In the genomic region with DNA sequence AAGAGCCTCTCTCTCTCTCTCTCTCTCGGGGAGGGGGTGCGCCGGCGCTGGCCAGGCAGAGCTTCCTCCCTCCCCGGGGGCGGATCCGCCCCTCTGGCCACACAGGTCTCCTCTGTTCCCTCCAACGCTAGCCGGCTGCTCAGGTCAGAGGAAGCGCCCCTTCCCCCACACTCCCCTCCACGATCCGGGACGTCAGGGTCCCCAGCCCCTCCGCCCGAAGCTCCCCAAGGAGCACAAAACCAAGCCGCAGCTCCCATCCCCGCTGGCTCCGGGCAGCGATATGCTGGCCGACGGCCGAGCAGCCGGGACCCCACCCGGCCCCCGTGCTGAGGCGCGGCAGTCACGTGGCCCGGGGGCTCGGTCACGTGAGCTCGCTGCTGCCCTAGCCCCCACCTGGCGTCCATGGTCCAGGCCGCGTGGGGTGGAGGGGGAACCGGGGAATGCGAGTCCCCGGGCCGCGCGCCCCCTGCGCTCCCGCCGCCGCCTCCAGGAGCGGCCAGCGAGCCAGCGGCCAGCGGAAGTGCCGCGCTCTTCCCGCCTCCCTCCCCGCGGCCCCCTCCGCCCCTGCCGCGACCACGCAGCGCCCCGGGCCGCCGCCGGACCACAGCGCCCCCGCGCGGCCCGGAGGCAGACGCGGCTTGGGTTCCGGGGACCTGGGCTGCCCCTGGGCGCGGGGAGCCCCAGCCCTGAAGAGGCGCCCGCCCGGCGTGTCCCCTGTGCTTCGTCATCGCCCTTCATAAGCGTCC, we compare ENCODE assay signal across 8 cellular contexts. TPM values are rescaled to one million over a fixed set of nuclear protein-coding genes. Genes with fewer than 3 reads are reported as not detected.
DNase-seq lines count a peak whose midpoint lies in the region; ATAC-seq, FAIRE-seq and TF ChIP-seq lines count a peak whose summit lies in the region.

TSS of gene SLC35B2 (minus strand) at position 522 of the 746 bp plus-strand sequence. CDS start at position 404, 118 bp downstream.

- peak within 1 kb of the TSS; percentile 81 for H3K4me3 ChIP-seq in BJ (ENCODE audit: low read depth, low read length)
- peak within 1 kb of the TSS; percentile 67 to 89 (median 74) for H3K4me3 ChIP-seq in endothelial cell of umbilical vein (replicated peaks in 1 of 3; ENCODE audit: insufficient read depth in 1 of 3, low read depth in 1 of 3, low read length in 3 of 3)
- peak within 1 kb of the TSS; percentile 82 for H3K4me3 ChIP-seq in mesodermal cell (ENCODE audit: extremely low read depth, insufficient read depth, low read length, poor library complexity, severe bottlenecking)

- dilution Hi-C loops in endothelial cell of umbilical vein (cut with MboI; ENCODE audit: extremely low pct_ligation_motif_present, low sequenced_read_pairs) = no loop called here

- in situ Hi-C loops in GM18951 (cut with MboI; ENCODE audit: low sequenced_read_pairs, unreplicated experiment) = no loop called here

- H3K9ac ChIP-seq in endothelial cell of umbilical vein (replicated peaks; ENCODE audit: extremely low read depth, insufficient read depth, low read length) = peak within 1 kb of the TSS; percentile 69

- DNase-seq in BJ (ENCODE audit: low read depth) (no peak), NCI-H748 treated with DMSO at 0.1 percent for 48 hours (lab: John Stamatoyannopoulos, UW) (peak; percentile 84), endothelial cell of umbilical vein (ENCODE audit: low read depth, low spot score) (peak; percentile 76)
- DNase-seq in stimulated activated naive B cell treated with anti-CD40 and anti-IgM and Interleukin-4, amounts not matched to agents 10 μg/mL and 1 μg/mL and 100 μg/mL, for 72 hours = peak; percentile 86

- H2AFZ ChIP-seq in endothelial cell of umbilical vein (ENCODE audit: low read depth, low read length) = peak within 1 kb of the TSS; percentile 56

- H4K20me1 ChIP-seq in endothelial cell of umbilical vein (replicated peaks; ENCODE audit: control insufficient read depth, extremely low read depth, insufficient read depth, low read length) = no peaks in the 10 kb centered on the region

- H3K4me1 ChIP-seq in endothelial cell of umbilical vein (ENCODE audit: control insufficient read depth, extremely low read depth, insufficient read depth, low read length) = peaks cover 14% of the 10 kb centered on the region
- H3K4me1 ChIP-seq in mesodermal cell (ENCODE audit: control insufficient read depth, insufficient read depth, low read length, poor library complexity, severe bottlenecking) = peaks cover 10% of the 10 kb centered on the region

- H3K27me3 Mint-ChIP-seq in stimulated activated naive B cell treated with anti-CD40 and anti-IgM and Interleukin-4, amounts not matched to agents 10 μg/mL and 1 μg/mL and 100 μg/mL, for 72 hours = no peaks in the 10 kb centered on the region

- FAIRE-seq in endothelial cell of umbilical vein (lab: Jason Lieb, UNC) = peak; percentile 73

- H3K27me3 ChIP-seq in BJ (ENCODE audit: control insufficient read depth, insufficient read depth, low read length) (no peaks in the 10 kb centered on the region), endothelial cell of umbilical vein (ENCODE audit: control insufficient read depth in 2 of 2, insufficient read depth in 2 of 2, low read length in 2 of 2) (no peaks in the 10 kb centered on the region)

- H3K27ac ChIP-seq in endothelial cell of umbilical vein (ENCODE audit: insufficient read depth, low read depth, low read length) (peak within 1 kb of the TSS; percentile 49), mesodermal cell (ENCODE audit: low read depth, low read length, severe bottlenecking) (peak within 1 kb of the TSS; percentile 93)

- peak within 1 kb of the TSS; percentile 87 to 96 for H3K4me3 Mint-ChIP-seq in stimulated activated naive B cell treated with anti-CD40 and anti-IgM and Interleukin-4, amounts not matched to agents 10 μg/mL and 1 μg/mL and 100 μg/mL, for 72 hours

- peak; percentile 71 for TF ChIP-seq POLR2A in GM18951 (IDR thresholded peaks at IDR 0.05; ENCODE audit: extremely low read depth, insufficient read depth, insufficient read length)
- TF ChIP-seq POLR2A in endothelial cell of umbilical vein (IDR thresholded peaks at IDR 0.05; ENCODE audit: low read depth, low read length) = peak; percentile 79

- H3K9me1 ChIP-seq in endothelial cell of umbilical vein (replicated peaks; ENCODE audit: control insufficient read depth, extremely low read depth, insufficient read depth, low read length) = no peaks in the 10 kb centered on the region

- no peaks in the 10 kb centered on the region for H3K9me3 ChIP-seq in endothelial cell of umbilical vein (replicated peaks; ENCODE audit: control insufficient read depth, insufficient read depth, low read length)
- no peaks in the 10 kb centered on the region for H3K9me3 ChIP-seq in mesodermal cell (ENCODE audit: control insufficient read depth, low read length)

- WGBS in mesodermal cell (ENCODE audit: insufficient coverage in 2 of 2), 2 experiments = 0% methylated on average over 33 to 53 of the region's 80 CpGs

- H3K79me2 ChIP-seq in endothelial cell of umbilical vein (ENCODE audit: control insufficient read depth, insufficient read depth, low read length) = peaks cover 30% of the 10 kb centered on the region

- H3K4me1 Mint-ChIP-seq in stimulated activated naive B cell treated with anti-CD40 and anti-IgM and Interleukin-4, amounts not matched to agents 10 μg/mL and 1 μg/mL and 100 μg/mL, for 72 hours = peaks cover 75 to 94% of the 10 kb centered on the region in 2 donors

- intact Hi-C loops in endothelial cell of umbilical vein (cut with micrococcal nuclease) = loop anchor here (1.0 to 2.0 kb wide), 2 partner anchors 36 to 85 kb away; no protein-coding TSS in a partner anchor

- H3K27ac Mint-ChIP-seq in stimulated activated naive B cell treated with anti-CD40 and anti-IgM and Interleukin-4, amounts not matched to agents 10 μg/mL and 1 μg/mL and 100 μg/mL, for 72 hours = peak within 1 kb of the TSS; percentile 98

- ATAC-seq in HG03159 (IDR thresholded peaks at IDR 0.05; ENCODE audit: unreplicated experiment) = peak; percentile 48
- ATAC-seq in stimulated activated naive B cell treated with anti-CD40 and anti-IgM and Interleukin-4, amounts not matched to agents 10 μg/mL and 1 μg/mL and 100 μg/mL, for 72 hours (replicated peaks) = peak; percentile 47 to 54

- peak within 1 kb of the TSS; percentile 63 for H3K4me2 ChIP-seq in endothelial cell of umbilical vein (ENCODE audit: insufficient read depth, low read length)

- peaks cover 25% of the 10 kb centered on the region for H3K36me3 ChIP-seq in BJ (ENCODE audit: control insufficient read depth, insufficient read depth, low read length)
- peaks cover 19 to 45% of the 10 kb centered on the region in 2 experiments for H3K36me3 ChIP-seq in endothelial cell of umbilical vein (ENCODE audit: control insufficient read depth in 2 of 2, extremely low read depth in 1 of 2, insufficient read depth in 2 of 2, low read length in 2 of 2)
- peaks cover 59% of the 10 kb centered on the region for H3K36me3 ChIP-seq in mesodermal cell (ENCODE audit: control insufficient read depth, insufficient read depth, low read length)

- no TSS peak for BruUV-seq in endothelial cell of umbilical vein (replicated peaks; lab: Mats Ljungman, UMichigan)

- CTCF ChIA-PET in BJ (lab: Yijun Ruan, JAX) = interaction anchor here (0.6 to 4.1 kb wide), 19 partner anchors 10 to 161 kb away, joined by 3 to 27 read pairs (median 4); partner anchors contain the start of genes AARS2 and HSP90AB1
- CTCF ChIA-PET in activated CD8-positive, alpha-beta memory T cell treated with anti-CD3 and anti-CD28 coated beads for 36 hours (lab: Charles Lee) = interaction anchor here (0.7 to 2.3 kb wide), 12 partner anchors 10 to 106 kb away, joined by 3 to 22 read pairs (median 6); partner anchors contain the start of genes AARS2, HSP90AB1 and SLC29A1
- CTCF ChIA-PET in endothelial cell of umbilical vein (lab: Charles Lee) = interaction anchor here (0.8 to 3.3 kb wide), 21 partner anchors 10 to 160 kb away, joined by 3 to 38 read pairs (median 4); partner anchors contain the start of gene HSP90AB1

- POLR2A ChIA-PET in BJ (lab: Charles Lee) = interaction anchor here (0.8 to 2.3 kb wide), 2 partner anchors 10 to 11 kb away, joined by 3 to 18 read pairs; partner anchors contain the start of gene HSP90AB1
- POLR2A ChIA-PET in activated CD8-positive, alpha-beta memory T cell treated with anti-CD3 and anti-CD28 coated beads for 36 hours (lab: Charles Lee) = interaction anchor here (1.1 to 3.7 kb wide), 2 partner anchors 10 to 14 kb away, joined by 4 to 92 read pairs; partner anchors contain the start of gene HSP90AB1
- POLR2A ChIA-PET in endothelial cell of umbilical vein (lab: Charles Lee) = interaction anchor here (0.6 to 2.9 kb wide), 5 partner anchors 10 to 161 kb away, joined by 3 to 49 read pairs (median 4); partner anchors contain the start of genes HSP90AB1 and TMEM63B

- TF ChIP-seq CTCF in BJ (IDR thresholded peaks at IDR 0.05; ENCODE audit: insufficient read depth, low read depth, low read length) = peak; percentile 41
- peak; percentile 65 to 66 for TF ChIP-seq CTCF in endothelial cell of umbilical vein (IDR thresholded peaks at IDR 0.05; ENCODE audit: extremely low read depth in 1 of 2, insufficient read depth in 1 of 2, low read depth in 1 of 2, low read length in 2 of 2)

- H3K36me3 Mint-ChIP-seq in stimulated activated naive B cell treated with anti-CD40 and anti-IgM and Interleukin-4, amounts not matched to agents 10 μg/mL and 1 μg/mL and 100 μg/mL, for 72 hours = peaks cover 78 to 90% of the 10 kb centered on the region in 2 donors

- H3K9me3 Mint-ChIP-seq in stimulated activated naive B cell treated with anti-CD40 and anti-IgM and Interleukin-4, amounts not matched to agents 10 μg/mL and 1 μg/mL and 100 μg/mL, for 72 hours = no peaks in the 10 kb centered on the region

TF ChIP-seq in endothelial cell of umbilical vein, 7 proteins besides CTCF, POLR2A, EP300 and RAD21 (continues in another document):
- TF ChIP-seq MYC (IDR thresholded peaks at IDR 0.05; ENCODE audit: low read depth, low read length) (no peak), POLR2AphosphoS5 (IDR thresholded peaks at IDR 0.05; ENCODE audit: insufficient read depth, low read depth, low read length) (peak; percentile 88), EZH2 (IDR thresholded peaks at IDR 0.05; ENCODE audit: borderline replicate concordance, low read depth, low read length, severe bottlenecking) (no peak)

RNA-seq across cellular contexts. Expression of gene SLC35B2, which starts in this region (rescaled TPM):
- polyA plus RNA-seq in BJ (2011; rRNA removed) (104 and 145 TPM in 2 replicates), endothelial cell of umbilical vein (112 and 148 TPM in 2 replicates)
- 36.7 and 58.8 TPM in 2 replicates for polyA minus RNA-seq in BJ (2011; rRNA and poly(A)+ RNA removed)
- 10 to 100 TPM; 32.5 to 32.6 TPM for total RNA-seq in activated CD8-positive, alpha-beta memory T cell treated with anti-CD3 and anti-CD28 coated beads for 36 hours
- total RNA-seq in endothelial cell of umbilical vein = 53.4 and 53.9 TPM in 2 replicates
- 76.0 and 79.0 TPM in 2 replicates for polyA plus RNA-seq in endothelial cell of umbilical vein (2011; cell fraction: cytosol; rRNA removed)
- 74.2 and 86.3 TPM in 2 replicates for polyA plus RNA-seq in endothelial cell of umbilical vein (2011; cell fraction: nucleus; rRNA removed)
- 52.5 and 55.0 TPM in 2 replicates for polyA plus RNA-seq in endothelial cell of umbilical vein (2012)
- polyA minus RNA-seq in endothelial cell of umbilical vein = 78.2 and 84.1 TPM in 2 replicates
- 35.8 TPM for polyA minus RNA-seq in endothelial cell of umbilical vein (2011; cell fraction: cytosol; rRNA and poly(A)+ RNA removed)
- polyA minus RNA-seq in endothelial cell of umbilical vein (2011; cell fraction: nucleus; rRNA and poly(A)+ RNA removed) = 14.9 and 16.5 TPM in 2 replicates
- polyA plus RNA-seq in mesodermal cell (2013, experiment 1 of 2) = 58.8 TPM
- 45.4 TPM for polyA plus RNA-seq in mesodermal cell (2013, experiment 2 of 2)
